In genomic region chr16:11633113-11633512, GRCh38 we compare ENCODE assay signal across 18 cellular contexts. TPM values are rescaled to one million over a fixed set of nuclear protein-coding genes. Genes with fewer than 3 reads are reported as not detected.
DNase-seq lines count a peak whose midpoint lies in the region; ATAC-seq and TF ChIP-seq lines count a peak whose summit lies in the region.
"Had no signal": no experiment of that assay in that cellular context is flagged by ENCODE, and none has a peak within 500 bp of the region (broad histone marks: within the 10 kb centered on the region; RNA-seq: fewer than 3 reads in every experiment).

No MANE protein-coding gene starts in this region.

- no peak overlapping the region for H3K4me3 Mint-ChIP-seq in progenitor cell of endocrine pancreas (ENCODE audit: low read depth)
- H3K4me3 Mint-ChIP-seq: activated CD4-positive, alpha-beta T cell treated with anti-CD3 and anti-CD28 coated beads, Interleukin-2, amount 10 ng/mL, durations not matched to agents 24 days and 14 days; activated naive CD8-positive, alpha-beta T cell treated with anti-CD3 and anti-CD28 coated beads, Interleukin-2, amount 50 U/mL, for 24 hours; CD8-positive, alpha-beta memory T cell had no signal

- H3K27ac Mint-ChIP-seq in progenitor cell of endocrine pancreas: peak overlapping the region; percentile 33
- H3K27ac Mint-ChIP-seq: activated CD4-positive, alpha-beta T cell treated with anti-CD3 and anti-CD28 coated beads, Interleukin-2, amount 10 ng/mL, durations not matched to agents 24 days and 14 days; activated naive CD8-positive, alpha-beta T cell treated with anti-CD3 and anti-CD28 coated beads, Interleukin-2, amount 50 U/mL, for 24 hours had no signal

- peak overlapping the region; percentile 51 for H3K27ac ChIP-seq in left ventricle myocardium inferior (replicated peaks)
- H3K27ac ChIP-seq in gastroesophageal sphincter: peak overlapping the region in 3 of 4 donors; percentile 68 to 79 (median 72)
- H3K27ac ChIP-seq: SK-N-MC had no signal

- intact Hi-C loops in left ventricle myocardium inferior (cut with micrococcal nuclease): no loop called here
- intact Hi-C loops in left cardiac atrium (cut with DNase I): no loop called here

- H3K9me3 ChIP-seq in left ventricle myocardium inferior (replicated peaks) (no peaks in the 10 kb centered on the region), gastroesophageal sphincter (no peaks in the 10 kb centered on the region)

- H3K9me3 Mint-ChIP-seq in progenitor cell of endocrine pancreas (ENCODE audit: low read depth): no peaks in the 10 kb centered on the region
- H3K9me3 Mint-ChIP-seq: activated CD4-positive, alpha-beta T cell treated with anti-CD3 and anti-CD28 coated beads, Interleukin-2, amount 10 ng/mL, durations not matched to agents 24 days and 14 days; activated naive CD8-positive, alpha-beta T cell treated with anti-CD3 and anti-CD28 coated beads, Interleukin-2, amount 50 U/mL, for 24 hours; CD8-positive, alpha-beta memory T cell had no signal

- H3K4me1 Mint-ChIP-seq in progenitor cell of endocrine pancreas (ENCODE audit: low read depth): peaks cover 17% of the 10 kb centered on the region

- no peak for TF ChIP-seq EP300 in gastroesophageal sphincter (IDR thresholded peaks at IDR 0.05)

- peaks cover 3% of the 10 kb centered on the region for H3K27me3 Mint-ChIP-seq in progenitor cell of endocrine pancreas
- H3K27me3 Mint-ChIP-seq: activated naive CD8-positive, alpha-beta T cell treated with anti-CD3 and anti-CD28 coated beads, Interleukin-2, amount 50 U/mL, for 24 hours; CD8-positive, alpha-beta memory T cell had no signal

- WGBS in gastroesophageal sphincter (ENCODE audit: low coverage in 1 of 2), 2 donors: 100% methylated on average over 1 of the region's 3 CpGs

- H3K4me3 ChIP-seq in left ventricle myocardium inferior: no peak overlapping the region
- no peak overlapping the region for H3K4me3 ChIP-seq in gastroesophageal sphincter
- H3K4me3 ChIP-seq: SK-N-MC had no signal

- no peak for TF ChIP-seq POLR2A in gastroesophageal sphincter (IDR thresholded peaks at IDR 0.05)

- TF ChIP-seq CTCF in left ventricle myocardium inferior (IDR thresholded peaks at IDR 0.05; ENCODE audit: borderline replicate concordance): no peak
- TF ChIP-seq CTCF in gastroesophageal sphincter (IDR thresholded peaks at IDR 0.05): no peak
- TF ChIP-seq CTCF in progenitor cell of endocrine pancreas (IDR thresholded peaks at IDR 0.05; ENCODE audit: unreplicated experiment): no peak

- H3K4me1 ChIP-seq in left ventricle myocardium inferior (peaks cover 15% of the 10 kb centered on the region), gastroesophageal sphincter (peaks cover 0 to 40% (median 11%) of the 10 kb centered on the region in 3 donors)

- ATAC-seq in left cardiac atrium: no peak
- ATAC-seq in gastroesophageal sphincter: no peak
- ATAC-seq in GM21825 (IDR thresholded peaks at IDR 0.05; ENCODE audit: unreplicated experiment): no peak
- no peak for ATAC-seq in HG02852 (IDR thresholded peaks at IDR 0.05; ENCODE audit: unreplicated experiment)
- ATAC-seq in GM18511 (IDR thresholded peaks at IDR 0.05; ENCODE audit: unreplicated experiment): no peak
- ATAC-seq: activated naive CD8-positive, alpha-beta T cell treated with anti-CD3 and anti-CD28 coated beads, Interleukin-2, amount 50 U/mL, for 24 hours had no signal

- H3K36me3 ChIP-seq in left ventricle myocardium inferior (no peaks in the 10 kb centered on the region), gastroesophageal sphincter (no peaks in the 10 kb centered on the region)

- DNase-seq in left ventricle myocardium inferior (no peak), left cardiac atrium (no peak), progenitor cell of endocrine pancreas (ENCODE audit: low spot score, unreplicated experiment) (no peak)
- DNase-seq in activated naive CD4-positive, alpha-beta T cell treated with Interleukin-2 at 50 U/mL for 16 hours: no peak
- DNase-seq: ACHN; activated CD4-positive, alpha-beta T cell treated with anti-CD3 and anti-CD28 coated beads, Interleukin-2, amount 10 ng/mL, durations not matched to agents 24 days and 14 days; activated naive CD8-positive, alpha-beta T cell treated with anti-CD3 and anti-CD28 coated beads, Interleukin-2, amount 50 U/mL, for 24 hours; activated T-cell treated with anti-CD3 and anti-CD28 coated beads for 4 hours; CD8-positive, alpha-beta memory T cell; glutamatergic neuron; MM.1S; NCI-H2029; NCI-H510A treated with DMSO at 0.1 percent for 48 hours had no signal

- no peaks in the 10 kb centered on the region for H3K27me3 ChIP-seq in left ventricle myocardium inferior (ENCODE audit: low read depth)
- H3K27me3 ChIP-seq in gastroesophageal sphincter: no peaks in the 10 kb centered on the region

- H3K36me3 Mint-ChIP-seq in progenitor cell of endocrine pancreas (ENCODE audit: insufficient read depth): no peaks in the 10 kb centered on the region
- H3K36me3 Mint-ChIP-seq: CD8-positive, alpha-beta memory T cell had no signal

RNA-seq across cellular contexts. Expression of gene SNN, which starts 35.1 kb away (rescaled TPM):
- total RNA-seq in left ventricle myocardium inferior (28.2 TPM), left cardiac atrium (10 to 100 TPM; 27.5 to 33.7 TPM), gastroesophageal sphincter (10 to 100 TPM; 34.6 to 40.3 (median 39.7) TPM), progenitor cell of endocrine pancreas (80.6 and 80.9 TPM in 2 replicates)

RNA-seq across cellular contexts. Expression of gene LITAF, which starts 46.4 kb away (rescaled TPM):
- 55.6 TPM for total RNA-seq in left ventricle myocardium inferior
- total RNA-seq in left cardiac atrium: 10 to 100 TPM; 76.3 to 86.0 TPM
- 10 to 100 TPM; 31.6 to 95.0 (median 44.5) TPM for total RNA-seq in gastroesophageal sphincter
- total RNA-seq in progenitor cell of endocrine pancreas: 47.6 and 48.6 TPM in 2 replicates
